ENCODE assay signal across 8 cellular contexts in genomic region chr21:36990508-36991205, GRCh38. TPM values are rescaled to one million over a fixed set of nuclear protein-coding genes. Genes with fewer than 3 reads are reported as not detected.
DNase-seq lines count a peak whose midpoint lies in the region; ATAC-seq, FAIRE-seq and TF ChIP-seq lines count a peak whose summit lies in the region.

No MANE protein-coding gene starts in this region.

- no peaks in the 10 kb centered on the region for H3K36me3 ChIP-seq in body of pancreas (replicated peaks in 1 of 2; ENCODE audit: insufficient read depth in 1 of 2, low read depth in 2 of 2)

- peak overlapping the region; percentile 83 for H3K4me3 Mint-ChIP-seq in HFFc6
- peak overlapping the region; percentile 90 for H3K4me3 Mint-ChIP-seq in memory B cell

- ATAC-seq in A549 = no peak
- ATAC-seq in body of pancreas = no peak
- no peak for ATAC-seq in memory B cell (ENCODE audit: low read depth)
- no peak for ATAC-seq in HG03039 (IDR thresholded peaks at IDR 0.05; ENCODE audit: unreplicated experiment)

- H3K9me3 ChIP-seq in A549 = no peaks in the 10 kb centered on the region
- no peaks in the 10 kb centered on the region for H3K9me3 ChIP-seq in body of pancreas

- DNase-seq in A549 (ENCODE audit: low read depth in 1 of 2, low spot score in 1 of 2) (no peak), HFFc6 (no peak), body of pancreas (no peak), memory B cell (ENCODE audit: low spot score in 2 of 2) (no peak), NCI-H1105 (lab: John Stamatoyannopoulos, UW) (no peak), cerebellar nuclear complex (lab: John Stamatoyannopoulos, UW) (no peak), DMS 273 treated with DMSO at 0.1 percent for 48 hours (lab: John Stamatoyannopoulos, UW) (no peak)

- CTCF ChIA-PET in A549 (lab: Yijun Ruan, JAX) = interaction anchor here (0.6 to 5.8 kb wide), 17 partner anchors 8 to 571 kb away, joined by 3 to 36 read pairs (median 6); no protein-coding TSS in a partner anchor

- no peak for TF ChIP-seq RAD21 in A549 (conservative IDR thresholded peaks at IDR 0.05 in 1 of 2, IDR thresholded peaks at IDR 0.05 in 1 of 2)

- TF ChIP-seq EP300 in A549 (IDR thresholded peaks at IDR 0.05) = no peak

- H3K4me1 ChIP-seq in A549 (peaks cover 15% of the 10 kb centered on the region), body of pancreas (peaks cover 11% of the 10 kb centered on the region)

- intact Hi-C loops in body of pancreas (cut with DNase I) = no loop called here

- 65% methylated on average over 17 of the region's 21 CpGs for WGBS in A549 (ENCODE audit: missing lambda C conversion rate)
- WGBS in body of pancreas, 2 donors = 72% methylated on average over 17 to 21 of the region's 21 CpGs

- H3K27ac ChIP-seq in A549 = peak overlapping the region; percentile 80 to 96
- H3K27ac ChIP-seq in body of pancreas = peak overlapping the region; percentile 73 to 95 (median 92)

- H3K36me3 Mint-ChIP-seq in HFFc6 (ENCODE audit: low read depth) (no peaks in the 10 kb centered on the region), memory B cell (no peaks in the 10 kb centered on the region)

- POLR2A ChIA-PET in A549 (lab: Yijun Ruan, JAX) = interaction anchor here (0.6 to 1.7 kb wide), 4 partner anchors 12 to 22 kb away, joined by 3 to 5 read pairs (median 4); partner anchors contain the start of gene RIPPLY3

- H3K4me1 Mint-ChIP-seq in HFFc6 (ENCODE audit: low read depth) (peaks cover 29% of the 10 kb centered on the region), memory B cell (no peaks in the 10 kb centered on the region)

- H3K27ac Mint-ChIP-seq in HFFc6 = peak overlapping the region; percentile 69
- H3K27ac Mint-ChIP-seq in memory B cell = peak overlapping the region; percentile 72

- no peak for FAIRE-seq in A549 (lab: Jason Lieb, UNC)

- no peak for TF ChIP-seq CTCF in A549 (IDR thresholded peaks at IDR 0.05)
- no peak for TF ChIP-seq CTCF in HFFc6 (IDR thresholded peaks at IDR 0.05)
- TF ChIP-seq CTCF in body of pancreas (IDR thresholded peaks at IDR 0.05) = no peak

- peak overlapping the region; percentile 46 for H3K4me3 ChIP-seq in A549
- peak overlapping the region in 1 of 2 donors; percentile 28 for H3K4me3 ChIP-seq in body of pancreas

- H3K9me3 Mint-ChIP-seq in HFFc6 = no peaks in the 10 kb centered on the region
- H3K9me3 Mint-ChIP-seq in memory B cell = no peaks in the 10 kb centered on the region

- no peak for TF ChIP-seq POLR2A in A549 (IDR thresholded peaks at IDR 0.05; ENCODE audit: low read length)
- no peak for TF ChIP-seq POLR2A in body of pancreas (IDR thresholded peaks at IDR 0.05)

- no peaks in the 10 kb centered on the region for H3K27me3 ChIP-seq in body of pancreas

- H3K27me3 Mint-ChIP-seq in HFFc6 (ENCODE audit: insufficient read depth) (peaks cover 3% of the 10 kb centered on the region; the same call in 1 of the 2 replicates), memory B cell (no peaks in the 10 kb centered on the region)

- H3K4me2 ChIP-seq in A549 = peak overlapping the region; percentile 67

TF ChIP-seq in A549, 52 proteins besides CTCF, POLR2A, EP300 and RAD21:
- 0 out of 2 replicates have a peak, but pooled peaks have one; percentile 2 for TF ChIP-seq MAX (IDR thresholded peaks at IDR 0.05)
- no peak for TF ChIP-seq FOXS1 (CRISPR knock-in tag; IDR thresholded peaks at IDR 0.05)
- peak; percentile 54; the same call in 1 of the 2 replicates for TF ChIP-seq HOXB13 (CRISPR knock-in tag; IDR thresholded peaks at IDR 0.05; ENCODE audit: low read depth)
- no peak for TF ChIP-seq EHF (CRISPR knock-in tag; IDR thresholded peaks at IDR 0.05)

RNA-seq across cellular contexts. Expression of gene RIPPLY3, which starts 15.8 kb away (rescaled TPM):
- polyA plus RNA-seq in A549 (2011; rRNA removed) = 1.3 and 1.5 TPM in 2 replicates
- 0.86 and 1.3 TPM in 2 replicates for polyA plus RNA-seq in A549 (2012; cell fraction: cytosol; rRNA removed)
- polyA plus RNA-seq in A549 (2012; cell fraction: nucleus; rRNA removed) = 0.66 and 1.1 TPM in 2 replicates
- polyA plus RNA-seq in A549 (2017; fragmentation: RNase III; extraction: RNeasy Plus Mini Kit Qiagen cat#74134 plus additional on column Dnase treatment) = 0.46 to 0.65 TPM (median 0.63 TPM) in 3 replicates
- 0.29 and 0.58 TPM in 2 replicates for polyA minus RNA-seq in A549 (2011; rRNA and poly(A)+ RNA removed)
- total RNA-seq in HFFc6 (2021; fragmentation: NEBNext Ultra II Directional; extraction: Animal tissue kit (Norgen Biotek cat#: 25700)) = not detected
- total RNA-seq in body of pancreas = not detected

RNA-seq across cellular contexts. Expression of gene HLCS, which starts 24.2 kb away (rescaled TPM):
- polyA plus RNA-seq in A549 (2011; rRNA removed) (23.1 and 24.3 TPM in 2 replicates), A549 (2017; fragmentation: RNase III; extraction: RNeasy Plus Mini Kit Qiagen cat#74134 plus additional on column Dnase treatment) (7.6 to 9.0 TPM (median 8.4 TPM) in 3 replicates)
- polyA plus RNA-seq in A549 (2012; cell fraction: cytosol; rRNA removed) = 4.3 and 4.8 TPM in 2 replicates
- 4.8 and 6.9 TPM in 2 replicates for polyA plus RNA-seq in A549 (2012; cell fraction: nucleus; rRNA removed)
- 24.9 and 27.6 TPM in 2 replicates for polyA minus RNA-seq in A549 (2011; rRNA and poly(A)+ RNA removed)
- 10 to 100 TPM; 20.3 to 24.5 (median 22.2) TPM for total RNA-seq in HFFc6 (2021; fragmentation: NEBNext Ultra II Directional; extraction: Animal tissue kit (Norgen Biotek cat#: 25700))
- 10 to 100 TPM; 27.2 to 38.6 TPM for total RNA-seq in body of pancreas
